10 cellular contexts compared by ENCODE assay signal in genomic region chr1:169999357-169999756, GRCh38.
A peak's percentile ranks its signal among the peaks of the same experiment; 100 is the strongest.
DNase-seq lines count a peak whose midpoint lies in the region; ATAC-seq and TF ChIP-seq lines count a peak whose summit lies in the region.
"Had no signal": no experiment of that assay in that cellular context is flagged by ENCODE, and none has a peak within 500 bp of the region (broad histone marks: within the 10 kb centered on the region; RNA-seq: fewer than 3 reads in every experiment).

No MANE protein-coding gene starts in this region.

- H3K4me1 ChIP-seq in lung (ENCODE audit: control insufficient read depth in 2 of 2, insufficient read depth in 2 of 2, low read length in 2 of 2), result no peaks in the 10 kb centered on the region
- peaks cover 12% of the 10 kb centered on the region for H3K4me1 ChIP-seq in suprapubic skin

- TF ChIP-seq CTCF in AG04450 (IDR thresholded peaks at IDR 0.05; ENCODE audit: low read depth, low read length) (no peak), lung (IDR thresholded peaks at IDR 0.05; ENCODE audit: control extremely low read depth, extremely low read depth) (no peak), suprapubic skin (IDR thresholded peaks at IDR 0.05) (no peak)

- H3K27me3 ChIP-seq in AG04450 (ENCODE audit: control insufficient read depth, insufficient read depth, low read length) (no peaks in the 10 kb centered on the region), lung (ENCODE audit: control insufficient read depth, insufficient read depth) (no peaks in the 10 kb centered on the region), suprapubic skin (no peaks in the 10 kb centered on the region)

- no peak for TF ChIP-seq EP300 in suprapubic skin (IDR thresholded peaks at IDR 0.05)

- POLR2A ChIA-PET in AG04450 (lab: Yijun Ruan, JAX), result no interaction called here

- H3K4me3 ChIP-seq in AG04450 (ENCODE audit: low read depth, low read length), result no peak overlapping the region
- H3K4me3 ChIP-seq in lung, result no peak overlapping the region
- no peak overlapping the region for H3K4me3 ChIP-seq in suprapubic skin
- H3K4me3 ChIP-seq: coronary artery, skin epidermis had no signal

- peaks cover 16% of the 10 kb centered on the region for H3K36me3 Mint-ChIP-seq in activated T-cell treated with anti-CD3 and anti-CD28 coated beads, Interleukin-2, amount 50 U/mL, for 4 hours (ENCODE audit: insufficient read depth)
- H3K36me3 Mint-ChIP-seq in activated naive CD4-positive, alpha-beta T cell treated with anti-CD3 and anti-CD28 coated beads, Interleukin-2, amount 50 U/mL, for 72 hours, result no peaks in the 10 kb centered on the region

- peak; percentile 41 for ATAC-seq in lung (ENCODE audit: insufficient read depth, low FRiP score)
- no peak for ATAC-seq in activated T-cell treated with anti-CD3 and anti-CD28 coated beads, Interleukin-2, amount 50 U/mL, for 4 hours
- ATAC-seq in activated naive CD4-positive, alpha-beta T cell treated with anti-CD3 and anti-CD28 coated beads, Interleukin-2, amount 50 U/mL, for 72 hours, result no peak

- H3K27me3 Mint-ChIP-seq in activated T-cell treated with anti-CD3 and anti-CD28 coated beads, Interleukin-2, amount 50 U/mL, for 4 hours (ENCODE audit: low read depth), result no peaks in the 10 kb centered on the region

- TF ChIP-seq POLR2A in suprapubic skin (IDR thresholded peaks at IDR 0.05), result no peak

- no peaks in the 10 kb centered on the region for H3K4me1 Mint-ChIP-seq in activated T-cell treated with anti-CD3 and anti-CD28 coated beads, Interleukin-2, amount 50 U/mL, for 4 hours (ENCODE audit: low read depth)

- no peak overlapping the region for H3K27ac Mint-ChIP-seq in activated naive CD4-positive, alpha-beta T cell treated with anti-CD3 and anti-CD28 coated beads, Interleukin-2, amount 50 U/mL, for 72 hours

- H3K27ac ChIP-seq in AG04450 (ENCODE audit: low read depth, low read length), result no peak overlapping the region
- H3K27ac ChIP-seq in caudate nucleus (ENCODE audit: low read depth, low read length), result peak overlapping the region; percentile 2
- peak overlapping the region in 1 of 2 donors; percentile 21 for H3K27ac ChIP-seq in lung (ENCODE audit: low read depth in 1 of 2, low read length in 1 of 2)
- no peak overlapping the region for H3K27ac ChIP-seq in suprapubic skin

- WGBS in lung, 2 donors, result 69 to 83% methylated on average over 4 of the region's 4 CpGs
- WGBS in suprapubic skin, result 19% methylated on average over 4 of the region's 4 CpGs

- H3K9me3 Mint-ChIP-seq in activated T-cell treated with anti-CD3 and anti-CD28 coated beads, Interleukin-2, amount 50 U/mL, for 4 hours, result no peaks in the 10 kb centered on the region
- H3K9me3 Mint-ChIP-seq in activated naive CD4-positive, alpha-beta T cell treated with anti-CD3 and anti-CD28 coated beads, Interleukin-2, amount 50 U/mL, for 72 hours, result no peaks in the 10 kb centered on the region

- CTCF ChIA-PET in AG04450 (lab: Charles Lee), result interaction anchor here (1.1 to 1.6 kb wide), 2 partner anchors 43 to 70 kb away, joined by 3 to 8 read pairs; no protein-coding TSS in a partner anchor

- H3K4me3 Mint-ChIP-seq in activated T-cell treated with anti-CD3 and anti-CD28 coated beads, Interleukin-2, amount 50 U/mL, for 4 hours, result no peak overlapping the region

- no peaks in the 10 kb centered on the region for H3K9me3 ChIP-seq in AG04450 (ENCODE audit: control insufficient read depth, insufficient read depth, low read length)
- no peaks in the 10 kb centered on the region for H3K9me3 ChIP-seq in lung (ENCODE audit: control insufficient read depth in 2 of 2, insufficient read depth in 1 of 2, low read length in 1 of 2)
- no peaks in the 10 kb centered on the region for H3K9me3 ChIP-seq in suprapubic skin

- peak; percentile 10 for DNase-seq in AG04450 (ENCODE audit: low read depth, low spot score)
- peak; percentile 68 for DNase-seq in HT-29 (ENCODE audit: low spot score)
- peak in 13 of 61 donors; percentile 1 to 43 (median 2) for DNase-seq in caudate nucleus (lab: John Stamatoyannopoulos, UW)
- DNase-seq in lung (ENCODE audit: low spot score), result no peak
- DNase-seq in NCI-H2171 (lab: John Stamatoyannopoulos, UW), result no peak
- DNase-seq in activated T-cell treated with anti-CD3 and anti-CD28 coated beads, Interleukin-2, amount 50 U/mL, for 4 hours, result no peak
- no peak for DNase-seq in activated naive CD4-positive, alpha-beta T cell treated with anti-CD3 and anti-CD28 coated beads, Interleukin-2, amount 50 U/mL, for 72 hours (ENCODE audit: low spot score in 2 of 2)
- DNase-seq in suprapubic skin (ENCODE audit: low spot score in 2 of 2), result no peak

- H3K36me3 ChIP-seq in lung (ENCODE audit: control insufficient read depth in 2 of 2, insufficient read depth in 2 of 2, low read length in 2 of 2), result peaks cover 0 to 5% of the 10 kb centered on the region in 2 donors
- H3K36me3 ChIP-seq in suprapubic skin, result no peaks in the 10 kb centered on the region

Comparison
In these comparisons a context has a peak if more than half of its experiments do, and no peak if none do; other contexts are left out.
1. DNase-seq: peak in AG04450 (single experiment) and HT-29 (single experiment); none in lung (single experiment), NCI-H2171 (single experiment), activated T-cell treated with anti-CD3 and anti-CD28 coated beads, Interleukin-2, amount 50 U/mL, for 4 hours (single experiment), activated naive CD4-positive, alpha-beta T cell treated with anti-CD3 and anti-CD28 coated beads, Interleukin-2, amount 50 U/mL, for 72 hours (0 of 2) and suprapubic skin (0 of 2).